ENCODE assay signal across 28 cellular contexts in the genomic region with DNA sequence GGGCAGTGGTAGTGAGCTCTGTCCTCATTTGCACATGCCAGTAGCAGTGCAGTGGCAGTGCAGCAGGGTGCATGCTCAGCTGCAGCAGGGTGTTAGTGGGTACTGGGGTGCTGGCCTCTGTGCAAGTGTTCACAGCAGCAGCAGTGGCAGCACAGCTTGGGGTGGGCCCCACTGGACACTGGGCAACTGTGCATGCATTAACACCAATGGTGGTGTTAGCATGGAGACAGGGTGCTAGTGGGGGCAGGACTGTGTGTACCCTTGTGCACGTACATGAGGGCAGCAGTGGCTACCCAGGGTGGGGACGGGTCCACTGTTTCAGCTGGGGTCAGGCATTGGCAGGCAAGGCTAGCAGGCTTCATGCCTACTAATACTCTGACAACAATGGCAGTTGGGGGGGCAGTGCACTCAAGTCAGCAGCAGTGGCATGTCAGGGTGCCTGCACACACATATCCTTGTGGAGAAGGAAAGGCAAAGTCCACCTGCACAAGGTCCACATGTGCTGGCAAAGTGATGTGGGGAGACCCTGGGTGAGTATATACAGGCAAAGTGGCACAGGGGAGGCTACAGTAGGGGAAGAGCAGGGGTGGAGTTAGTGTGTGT.
"Had no signal": no experiment of that assay in that cellular context is flagged by ENCODE, and none has a peak within 500 bp of the region (broad histone marks: within the 10 kb centered on the region; RNA-seq: fewer than 3 reads in every experiment).

No MANE protein-coding gene starts in this region.

- H3K4me3 Mint-ChIP-seq: central memory CD8-positive, alpha-beta T cell; dendritic cell treated with granulocyte-macrophage colony-stimulating factor and Interleukin-4, amounts not matched to agents 40 ng/mL and 50 ng/mL, for 4 days; endodermal cell; immature natural killer cell; memory B cell; naive thymus-derived CD4-positive, alpha-beta T cell had no signal

- H3K79me2 ChIP-seq: parathyroid adenoma had no signal

- H3K4me1 ChIP-seq: colonic mucosa, esophagus squamous epithelium, parathyroid adenoma, right atrium auricular region, testis, tibial artery, upper lobe of left lung, uterus had no signal

- H3K36me3 Mint-ChIP-seq: immature natural killer cell, memory B cell had no signal

- ATAC-seq: naive thymus-derived CD4-positive, alpha-beta T cell; sciatic nerve; stimulated activated naive CD8-positive, alpha-beta T cell treated with anti-CD3 and anti-CD28 coated beads, Interleukin-15, Interleukin-2, amounts not matched to agents 100 U/mL and 50 U/mL, for 24 hours had no signal

- H2AFZ ChIP-seq: parathyroid adenoma had no signal

- H3K9me3 Mint-ChIP-seq: central memory CD8-positive, alpha-beta T cell; dendritic cell treated with granulocyte-macrophage colony-stimulating factor and Interleukin-4, amounts not matched to agents 40 ng/mL and 50 ng/mL, for 4 days; immature natural killer cell; memory B cell had no signal

- H3K4me3 ChIP-seq: colonic mucosa, esophagus squamous epithelium, lung, right atrium auricular region, smooth muscle cell, testis, tibial artery, upper lobe of left lung, uterus had no signal

- H3K27ac ChIP-seq: colonic mucosa, esophagus squamous epithelium, parathyroid adenoma, right atrium auricular region, testis, tibial artery, upper lobe of left lung, uterus had no signal

- H3K4me2 ChIP-seq: smooth muscle cell had no signal

- H3K27me3 Mint-ChIP-seq: progenitor cell of endocrine pancreas had no signal

- H3K9ac ChIP-seq: parathyroid adenoma had no signal

- H3K27ac Mint-ChIP-seq: dendritic cell treated with granulocyte-macrophage colony-stimulating factor and Interleukin-4, amounts not matched to agents 40 ng/mL and 50 ng/mL, for 4 days; endodermal cell; immature natural killer cell; memory B cell; naive thymus-derived CD4-positive, alpha-beta T cell; progenitor cell of endocrine pancreas had no signal

- H3K36me3 ChIP-seq: colonic mucosa, esophagus squamous epithelium, right atrium auricular region, tibial artery, upper lobe of left lung, uterus had no signal

- H3K9me3 ChIP-seq: colonic mucosa, esophagus squamous epithelium, right atrium auricular region, testis, tibial artery, upper lobe of left lung, uterus had no signal

- H3K27me3 ChIP-seq: right atrium auricular region, testis, upper lobe of left lung, uterus had no signal

- DNase-seq: colonic mucosa; effector CD8-positive, alpha-beta T cell; endodermal cell; esophagus squamous epithelium; foreskin melanocyte; hypothalamus; immature natural killer cell; midbrain; naive thymus-derived CD4-positive, alpha-beta T cell; stimulated activated CD4-positive, alpha-beta T cell treated with anti-CD3 and anti-CD28 coated beads, Interleukin-12 subunit alpha, Interleukin-12 subunit beta, amount 100 ng/mL, for 4 hours; stimulated activated CD4-positive, alpha-beta T cell treated with anti-CD3 and anti-CD28 coated beads, Interleukin-1b, Interleukin-23, amount 100 ng/mL, for 48 hours; stimulated activated CD4-positive, alpha-beta T cell treated with anti-CD3 and anti-CD28 coated beads, Interleukin-4, amount 100 ng/mL, for 1 hour; stimulated activated CD8-positive, alpha-beta memory T cell treated with anti-CD3 and anti-CD28 coated beads, Interleukin-4, amount 100 ng/mL, for 48 hours; stimulated activated naive CD8-positive, alpha-beta T cell treated with anti-CD3 and anti-CD28 coated beads, Interleukin-15, Interleukin-2, amounts not matched to agents 100 U/mL and 50 U/mL, for 24 hours; substantia nigra; testis; tibial artery; uterus had no signal

- H3K4me1 Mint-ChIP-seq: central memory CD8-positive, alpha-beta T cell; immature natural killer cell; memory B cell; naive thymus-derived CD4-positive, alpha-beta T cell had no signal
